In genomic region chr5:175652741-175653663, GRCh38 we compare ENCODE assay signal across 8 cellular contexts. TPM values are rescaled to one million over a fixed set of nuclear protein-coding genes. Genes with fewer than 3 reads are reported as not detected.
DNase-seq lines count a peak whose midpoint lies in the region; TF ChIP-seq lines count a peak whose summit lies in the region.

No MANE protein-coding gene starts in this region.

- TF ChIP-seq CTCF in AG09309 (IDR thresholded peaks at IDR 0.05; ENCODE audit: control insufficient read depth, insufficient read depth, low read depth, low read length, missing control alignments) (no peak), nephron (IDR thresholded peaks at IDR 0.05; ENCODE audit: unreplicated experiment in 3 of 3) (no peak)

- peaks cover 22% of the 10 kb centered on the region for H3K9me3 Mint-ChIP-seq in nephron

- H3K4me3 ChIP-seq in AG09309 (ENCODE audit: control insufficient read depth, low read depth, low read length), result no peak overlapping the region
- H3K4me3 ChIP-seq in Jurkat, Clone E6-1 (ENCODE audit: low read length), result no peak overlapping the region; the same call in 1 of the 2 replicates

- H3K27me3 Mint-ChIP-seq in nephron (ENCODE audit: low read depth), result peaks cover 44% of the 10 kb centered on the region

- peak overlapping the region in 2 of 3 experiments; percentile 47 to 49 for H3K27ac Mint-ChIP-seq in nephron

- no peak overlapping the region for H3K4me3 Mint-ChIP-seq in nephron

- H3K36me3 Mint-ChIP-seq in nephron (ENCODE audit: low read depth), result no peaks in the 10 kb centered on the region

- peaks cover 6% of the 10 kb centered on the region for H3K4me1 Mint-ChIP-seq in nephron

- peak; percentile 34 for DNase-seq in AG09309 (ENCODE audit: low read depth)
- DNase-seq in Jurkat, Clone E6-1 (ENCODE audit: low read depth, low spot score), result peak; percentile 91
- peak; percentile 32 for DNase-seq in activated CD8-positive, alpha-beta memory T cell treated with anti-CD3 and anti-CD28 coated beads, Interleukin-2, amount 50 U/mL, for 1 hour (ENCODE audit: extremely low read depth)
- no peak for DNase-seq in GM19238 (ENCODE audit: insufficient read length, low spot score)
- no peak for DNase-seq in DMS 273 treated with DMSO at 0.1 percent for 48 hours (lab: John Stamatoyannopoulos, UW)
- DNase-seq in iPS-NIHi11 (ENCODE audit: low spot score), result no peak
- no peak for DNase-seq in NCI-H2107 (lab: John Stamatoyannopoulos, UW)

RNA-seq across cellular contexts. Expression of gene HRH2, which starts 4.9 kb away (rescaled TPM):
- polyA plus RNA-seq in Jurkat, Clone E6-1 (2012; ENCODE audit: insufficient read depth, insufficient read length), result not detected

Comparison
In these comparisons a context has a peak if more than half of its experiments do, and no peak if none do; other contexts are left out.
1. DNase-seq: peak in AG09309 (single experiment), Jurkat, Clone E6-1 (single experiment) and activated CD8-positive, alpha-beta memory T cell treated with anti-CD3 and anti-CD28 coated beads, Interleukin-2, amount 50 U/mL, for 1 hour (single experiment); none in GM19238 (single experiment), DMS 273 treated with DMSO at 0.1 percent for 48 hours (single experiment), iPS-NIHi11 (single experiment) and NCI-H2107 (single experiment).